In genomic region chr16:84144301-84144858, GRCh38 we compare ENCODE assay signal across 8 cellular contexts. TPM values are rescaled to one million over a fixed set of nuclear protein-coding genes. Genes with fewer than 3 reads are reported as not detected.
A peak's percentile ranks its signal among the peaks of the same experiment; 100 is the strongest.
DNase-seq lines count a peak whose midpoint lies in the region; ATAC-seq and TF ChIP-seq lines count a peak whose summit lies in the region.

No MANE protein-coding gene starts in this region.

- no peak overlapping the region for H2BK12ac ChIP-seq in neuronal stem cell (ENCODE audit: low read length)

- intact Hi-C loops in transverse colon (cut with DNase I; ENCODE audit: low total_unique reads) = no loop called here

- H3K9ac ChIP-seq in neuronal stem cell (ENCODE audit: low read depth, low read length, poor library complexity) = peak overlapping the region; percentile 75

- peaks cover 0 to 16% (median 4%) of the 10 kb centered on the region in 3 experiments for H3K27me3 ChIP-seq in neuronal stem cell (ENCODE audit: control insufficient read depth in 3 of 3, insufficient read depth in 3 of 3, low read depth in 1 of 3, low read length in 3 of 3)
- H3K27me3 ChIP-seq in transverse colon = no peaks in the 10 kb centered on the region

- H3K27ac ChIP-seq in neuronal stem cell (replicated peaks; ENCODE audit: low read length) (peak overlapping the region; percentile 82), transverse colon (peak overlapping the region; percentile 81 to 89 (median 86))

- H3K4me1 ChIP-seq in neuronal stem cell (ENCODE audit: control insufficient read depth in 2 of 2, insufficient read depth in 1 of 2, low read depth in 1 of 2, low read length in 2 of 2) (peaks cover 1 to 6% of the 10 kb centered on the region in 2 donors), transverse colon (peaks cover 3 to 14% (median 12%) of the 10 kb centered on the region in 4 donors)

- H3K23ac ChIP-seq in neuronal stem cell (ENCODE audit: low read depth, low read length, poor library complexity) = peak overlapping the region; percentile 87

- peaks cover 4% of the 10 kb centered on the region for H3K79me1 ChIP-seq in neuronal stem cell (ENCODE audit: low read depth, low read length)

- TF ChIP-seq CTCF in fibroblast of pulmonary artery (IDR thresholded peaks at IDR 0.05; ENCODE audit: low read length, missing control alignments) (no peak), transverse colon (IDR thresholded peaks at IDR 0.05) (no peak)

- no peak overlapping the region for H4K91ac ChIP-seq in neuronal stem cell (ENCODE audit: low read depth, low read length, poor library complexity)

- no peak overlapping the region for H2AK5ac ChIP-seq in neuronal stem cell (ENCODE audit: low read depth, low read length)

- no peak overlapping the region for H2BK15ac ChIP-seq in neuronal stem cell (ENCODE audit: low read length)

- peak; percentile 10 for ATAC-seq in GM19035 (IDR thresholded peaks at IDR 0.05; ENCODE audit: unreplicated experiment)
- no peak for ATAC-seq in GM19328 (IDR thresholded peaks at IDR 0.05; ENCODE audit: unreplicated experiment)

- no peak for TF ChIP-seq EP300 in transverse colon (IDR thresholded peaks at IDR 0.05; ENCODE audit: low read depth)

- no peak overlapping the region for H3K4ac ChIP-seq in neuronal stem cell (ENCODE audit: low read length)

- no peak overlapping the region for H2BK5ac ChIP-seq in neuronal stem cell (ENCODE audit: low read length)

- peak; percentile 38 for DNase-seq in AG08395 (ENCODE audit: low spot score)
- peak; percentile 38 for DNase-seq in NCI-H2171 treated with DMSO at 0.1 percent for 48 hours (lab: John Stamatoyannopoulos, UW)
- peak; percentile 24 for DNase-seq in activated T-helper 1 cell treated with Interleukin-2 at 50 U/mL for 16 hours (ENCODE audit: low read depth)
- peak; percentile 13 for DNase-seq in fibroblast of pulmonary artery (ENCODE audit: low read depth)
- DNase-seq in neuronal stem cell (ENCODE audit: low spot score) = no peak
- peak; percentile 33 for DNase-seq in transverse colon

- H2AFZ ChIP-seq in neuronal stem cell (ENCODE audit: low read length) = peak overlapping the region; percentile 99

- no peak for TF ChIP-seq POLR2A in transverse colon (IDR thresholded peaks at IDR 0.05)

- peak overlapping the region; percentile 89 for H3K18ac ChIP-seq in neuronal stem cell (ENCODE audit: low read length)

- peak overlapping the region; percentile 80 for H3K4me2 ChIP-seq in neuronal stem cell (ENCODE audit: insufficient read depth, low read length, poor library complexity, severe bottlenecking)

- H3K9me3 ChIP-seq in neuronal stem cell (replicated peaks in 1 of 2; ENCODE audit: control insufficient read depth in 2 of 2, insufficient read depth in 1 of 2, low read depth in 1 of 2, low read length in 2 of 2) (peaks cover 2 to 14% of the 10 kb centered on the region in 2 donors), transverse colon (no peaks in the 10 kb centered on the region)

- H3K36me3 ChIP-seq in neuronal stem cell (replicated peaks in 1 of 2; ENCODE audit: control insufficient read depth in 2 of 2, insufficient read depth in 2 of 2, low read length in 2 of 2) (peaks cover 0 to 9% of the 10 kb centered on the region in 2 donors), transverse colon (no peaks in the 10 kb centered on the region)

- in situ Hi-C loops in transverse colon (cut with MboI; ENCODE audit: low pct_ligation_motif_present in 1 of 4, low pct_unique_long_range_greater_than_20kb in 1 of 4, low sequenced_read_pairs in 3 of 4) = no loop called here

- H3K14ac ChIP-seq in neuronal stem cell (ENCODE audit: low read length) = peak overlapping the region; percentile 39

- no peak overlapping the region for H4K8ac ChIP-seq in neuronal stem cell (ENCODE audit: low read depth, low read length)

- H3K4me3 ChIP-seq in fibroblast of pulmonary artery (replicated peaks; ENCODE audit: low read depth, low read length) (peak overlapping the region; percentile 86), neuronal stem cell (ENCODE audit: low read length in 2 of 2) (peak overlapping the region; percentile 87 to 94), transverse colon (peak overlapping the region; percentile 91 to 99 (median 98))

- WGBS in neuronal stem cell (ENCODE audit: extremely low coverage in 2 of 2, insufficient read length in 2 of 2, insufficient replicate concordance in 1 of 2), 2 donors = no CpG with 5 or more reads among the region's 37 CpGs
- WGBS in transverse colon (ENCODE audit: low coverage in 1 of 2), 2 donors = 1% methylated on average over 36 of the region's 37 CpGs; no CpG with 5 or more reads in 1 of the 2 donors

- H2BK120ac ChIP-seq in neuronal stem cell (ENCODE audit: low read depth, low read length) = no peak overlapping the region

RNA-seq across cellular contexts. Expression of gene HSDL1, which starts 0.6 kb away (rescaled TPM):
- 43.5 TPM for polyA plus RNA-seq in neuronal stem cell (2013, experiment 1 of 2)
- polyA plus RNA-seq in neuronal stem cell (2013, experiment 2 of 2) = 44.6 TPM
- 10 to 100 TPM in 2 of 4 donors, 1 to 10 TPM in 2; 1.2 to 16.2 (median 8.7) TPM for total RNA-seq in transverse colon

RNA-seq across cellular contexts. Expression of gene DNAAF1, which starts 0.7 kb away (rescaled TPM):
- polyA plus RNA-seq in neuronal stem cell (2013, experiment 1 of 2) = 0.21 TPM
- 0.24 TPM for polyA plus RNA-seq in neuronal stem cell (2013, experiment 2 of 2)
- not detected for total RNA-seq in transverse colon

RNA-seq across cellular contexts. Expression of gene MBTPS1, which starts 27.6 kb away (rescaled TPM):
- polyA plus RNA-seq in neuronal stem cell (2013, experiment 1 of 2) = 59.6 TPM
- 60.5 TPM for polyA plus RNA-seq in neuronal stem cell (2013, experiment 2 of 2)
- 100 to 1,000 TPM in 2 of 4 donors, 10 to 100 TPM in 2; 53.7 to 110 (median 97.0) TPM for total RNA-seq in transverse colon

RNA-seq across cellular contexts. Expression of gene TAF1C, which starts 42.5 kb away (rescaled TPM):
- polyA plus RNA-seq in neuronal stem cell (2013, experiment 1 of 2) = 44.6 TPM
- polyA plus RNA-seq in neuronal stem cell (2013, experiment 2 of 2) = 41.1 TPM
- 100 to 1,000 TPM in 1 of 4 donors, 10 to 100 TPM in 3; 33.3 to 297 (median 54.1) TPM for total RNA-seq in transverse colon

RNA-seq across cellular contexts. Expression of gene ADAD2, which starts 46.6 kb away (rescaled TPM):
- polyA plus RNA-seq in neuronal stem cell (2013, experiment 1 of 2) = not detected
- not detected for polyA plus RNA-seq in neuronal stem cell (2013, experiment 2 of 2)
- total RNA-seq in transverse colon = 1 to 10 TPM in 1 of 4 donors, not detected in 3; 7.4 TPM
